19 cellular contexts compared by ENCODE assay signal in genomic region chr5:109848130-109848529, GRCh38.
DNase-seq lines count a peak whose midpoint lies in the region; ATAC-seq and TF ChIP-seq lines count a peak whose summit lies in the region.
"Had no signal": no experiment of that assay in that cellular context is flagged by ENCODE, and none has a peak within 500 bp of the region (broad histone marks: within the 10 kb centered on the region; RNA-seq: fewer than 3 reads in every experiment).

No MANE protein-coding gene starts in this region.

- no peak overlapping the region for H3K4me3 ChIP-seq in Loucy (ENCODE audit: low read length, poor library complexity, severe bottlenecking)
- H3K4me3 ChIP-seq: BLaER1 had no signal

- peaks cover 60% of the 10 kb centered on the region for H3K4me1 Mint-ChIP-seq in activated naive CD4-positive, alpha-beta T cell treated with anti-CD3 and anti-CD28 coated beads for 36 hours (ENCODE audit: low read depth)
- H3K4me1 Mint-ChIP-seq in CD4-positive, alpha-beta T cell (ENCODE audit: low read depth): peaks cover 60% of the 10 kb centered on the region

- H3K4me3 Mint-ChIP-seq in activated naive CD4-positive, alpha-beta T cell treated with anti-CD3 and anti-CD28 coated beads for 36 hours: no peak overlapping the region
- H3K4me3 Mint-ChIP-seq in CD4-positive, alpha-beta T cell: no peak overlapping the region
- H3K4me3 Mint-ChIP-seq: HFFc6 had no signal

- H3K9ac ChIP-seq in Loucy (ENCODE audit: low read depth, low read length, poor library complexity, severe bottlenecking): no peak overlapping the region
- H3K9ac ChIP-seq: BLaER1 had no signal

- peaks cover 68% of the 10 kb centered on the region for H3K36me3 Mint-ChIP-seq in activated naive CD4-positive, alpha-beta T cell treated with anti-CD3 and anti-CD28 coated beads for 36 hours (ENCODE audit: low read depth)
- H3K36me3 Mint-ChIP-seq in CD4-positive, alpha-beta T cell (ENCODE audit: low read depth): peaks cover 77% of the 10 kb centered on the region

- peaks cover 38% of the 10 kb centered on the region for H3K4me1 ChIP-seq in Loucy (ENCODE audit: insufficient read depth, low read length, poor library complexity, severe bottlenecking)
- H3K4me1 ChIP-seq: BLaER1 had no signal

- intact Hi-C loops in activated naive CD4-positive, alpha-beta T cell treated with anti-CD3 and anti-CD28 coated beads for 36 hours (cut with micrococcal nuclease): no loop called here
- intact Hi-C loops in CD4-positive, alpha-beta T cell (cut with DNase I, micrococcal nuclease): no loop called here

- H3K27me3 Mint-ChIP-seq in activated naive CD4-positive, alpha-beta T cell treated with anti-CD3 and anti-CD28 coated beads for 36 hours (ENCODE audit: low read depth): no peaks in the 10 kb centered on the region
- no peaks in the 10 kb centered on the region for H3K27me3 Mint-ChIP-seq in CD4-positive, alpha-beta T cell

- no peak overlapping the region for H3K27ac ChIP-seq in CD4-positive, alpha-beta T cell (ENCODE audit: low read depth, low read length)
- H3K27ac ChIP-seq: BLaER1 had no signal

- no peaks in the 10 kb centered on the region for H4K20me1 ChIP-seq in Loucy (ENCODE audit: insufficient read depth, low read length, poor library complexity, severe bottlenecking)
- H4K20me1 ChIP-seq: BLaER1 had no signal

- no peak for TF ChIP-seq CTCF in CD4-positive, alpha-beta T cell (IDR thresholded peaks at IDR 0.05)
- TF ChIP-seq CTCF in Loucy (conservative IDR thresholded peaks at IDR 0.05; ENCODE audit: low read length): no peak

- H3K27ac Mint-ChIP-seq in activated naive CD4-positive, alpha-beta T cell treated with anti-CD3 and anti-CD28 coated beads for 36 hours: peak overlapping the region; percentile 60
- H3K27ac Mint-ChIP-seq in CD4-positive, alpha-beta T cell: peak overlapping the region; percentile 77
- H3K27ac Mint-ChIP-seq: HFFc6 had no signal

- no peaks in the 10 kb centered on the region for H3K9me3 ChIP-seq in CD4-positive, alpha-beta T cell (ENCODE audit: control insufficient read depth, low read length)
- H3K9me3 ChIP-seq in Loucy (ENCODE audit: insufficient read depth, low read depth, low read length): no peaks in the 10 kb centered on the region

- CTCF ChIA-PET in activated naive CD4-positive, alpha-beta T cell treated with anti-CD3 and anti-CD28 coated beads for 36 hours (lab: Charles Lee): interaction anchor here (0.8 to 1.4 kb wide), 2 partner anchors 103 to 149 kb away, joined by 3 to 6 read pairs; no protein-coding TSS in a partner anchor
- CTCF ChIA-PET in CD4-positive, alpha-beta T cell (lab: Charles Lee): no interaction called here

- ATAC-seq in CD4-positive, alpha-beta T cell (ENCODE audit: poor library complexity): no peak
- peak; percentile 72 for ATAC-seq in left lobe of liver

- no peak overlapping the region for H2AFZ ChIP-seq in Loucy (ENCODE audit: low read length)

- DNase-seq in activated naive CD4-positive, alpha-beta T cell treated with anti-CD3 and anti-CD28 coated beads for 36 hours: no peak
- DNase-seq in activated naive CD4-positive, alpha-beta T cell treated with anti-CD3 and anti-CD28 coated beads, Interleukin-2, amount 50 U/mL, for 16 hours: no peak
- DNase-seq in CD4-positive, alpha-beta T cell: no peak
- peak; percentile 55 for DNase-seq in left lobe of liver (ENCODE audit: low spot score)
- no peak for DNase-seq in inferior parietal cortex (ENCODE audit: extremely low spot score)
- no peak for DNase-seq in SK-N-DZ (ENCODE audit: low spot score)
- no peak for DNase-seq in retina
- DNase-seq: DMS79 treated with DMSO at 0.1 percent for 48 hours, H7, HFFc6, KG1, MV-4-11, NCI-H1694 treated with DMSO at 0.1 percent for 48 hours, NCI-H2107, NCI-H2227 treated with DMSO at 0.1 percent for 48 hours, NCI-H510A treated with DMSO at 0.1 percent for 48 hours, SHP77 had no signal

- POLR2A ChIA-PET in CD4-positive, alpha-beta T cell (lab: Charles Lee): interaction anchor here (0.7 to 1.2 kb wide), 2 partner anchors 9 to 17 kb away, joined by 3 read pairs; no protein-coding TSS in a partner anchor

- no peaks in the 10 kb centered on the region for H3F3A ChIP-seq in Loucy (ENCODE audit: low read depth)

- H3K4me2 ChIP-seq in Loucy (ENCODE audit: low read depth, low read length, poor library complexity, severe bottlenecking): peak overlapping the region; percentile 63
- H3K4me2 ChIP-seq: BLaER1 had no signal

- no peaks in the 10 kb centered on the region for H3K36me3 ChIP-seq in Loucy (ENCODE audit: insufficient read depth, low read length)

- no peaks in the 10 kb centered on the region for H3K9me2 ChIP-seq in Loucy (replicated peaks; ENCODE audit: low read depth, low read length)

- peaks cover 9% of the 10 kb centered on the region for H3K9me3 Mint-ChIP-seq in activated naive CD4-positive, alpha-beta T cell treated with anti-CD3 and anti-CD28 coated beads for 36 hours
- no peaks in the 10 kb centered on the region for H3K9me3 Mint-ChIP-seq in CD4-positive, alpha-beta T cell
- H3K9me3 Mint-ChIP-seq: HFFc6 had no signal

- no peaks in the 10 kb centered on the region for H3K27me3 ChIP-seq in CD4-positive, alpha-beta T cell (ENCODE audit: control insufficient read depth, insufficient read depth, low read length)
- no peaks in the 10 kb centered on the region for H3K27me3 ChIP-seq in Loucy (ENCODE audit: insufficient read depth, low read length, poor library complexity, severe bottlenecking)
- H3K27me3 ChIP-seq: BLaER1 had no signal

- H3K79me2 ChIP-seq in Loucy (ENCODE audit: insufficient read depth, low read length): no peaks in the 10 kb centered on the region
